In genomic region chr10:71998119-71998839, GRCh38 we compare ENCODE assay signal across 11 cellular contexts. TPM values are rescaled to one million over a fixed set of nuclear protein-coding genes. Genes with fewer than 3 reads are reported as not detected.
DNase-seq lines count a peak whose midpoint lies in the region; FAIRE-seq and TF ChIP-seq lines count a peak whose summit lies in the region.
"Had no signal": no experiment of that assay in that cellular context is flagged by ENCODE, and none has a peak within 500 bp of the region (broad histone marks: within the 10 kb centered on the region; RNA-seq: fewer than 3 reads in every experiment).

No MANE protein-coding gene starts in this region.

- DNase-seq in SJSA1 (ENCODE audit: low read depth in 1 of 2, low spot score in 2 of 2) (no peak), fibroblast of lung (ENCODE audit: low read depth in 2 of 2) (no peak), nephron progenitor cell (no peak), tibial nerve (ENCODE audit: low spot score in 2 of 2) (no peak), NCI-H1436 (lab: John Stamatoyannopoulos, UW) (no peak), urothelium cell line (ENCODE audit: low spot score) (no peak), NCI-H187 treated with DMSO at 0.1 percent for 48 hours (lab: John Stamatoyannopoulos, UW) (no peak)
- DNase-seq in activated CD4-positive, CD25-positive, alpha-beta regulatory T cell treated with anti-CD3 and anti-CD28 coated beads, Interleukin-2, amount 50 U/mL, for 72 hours = no peak
- DNase-seq: activated CD8-positive, alpha-beta memory T cell treated with anti-CD3 and anti-CD28 coated beads, Interleukin-2, amount 10 ng/mL, durations not matched to agents 7 days and 5 days; DND-41 had no signal

- 52 to 54% methylated on average over 9 to 14 of the region's 14 CpGs for WGBS in tibial nerve, 2 donors

- no peaks in the 10 kb centered on the region for H3K27me3 ChIP-seq in SJSA1 (replicated peaks)
- no peaks in the 10 kb centered on the region for H3K27me3 ChIP-seq in fibroblast of lung (ENCODE audit: control insufficient read depth, insufficient read depth, low read length)
- H3K27me3 ChIP-seq in tibial nerve = no peaks in the 10 kb centered on the region

- peak in 1 of 2 donors; percentile 15 for TF ChIP-seq EP300 in tibial nerve (IDR thresholded peaks at IDR 0.05)

- H3K9me3 Mint-ChIP-seq in nephron progenitor cell = peaks cover 3% of the 10 kb centered on the region
- H3K9me3 Mint-ChIP-seq: central memory CD8-positive, alpha-beta T cell had no signal

- no peak overlapping the region for H3K9ac ChIP-seq in fibroblast of lung (ENCODE audit: insufficient read depth, low read length)

- H3K9me3 ChIP-seq in SJSA1 (replicated peaks) (no peaks in the 10 kb centered on the region), fibroblast of lung (ENCODE audit: control insufficient read depth, insufficient read depth, low read depth, low read length) (no peaks in the 10 kb centered on the region), tibial nerve (no peaks in the 10 kb centered on the region)

- H3K4me3 ChIP-seq in SJSA1 (no peak overlapping the region), fibroblast of lung (replicated peaks in 1 of 4; ENCODE audit: control extremely low read depth in 1 of 4, insufficient read depth in 1 of 4, low read depth in 3 of 4, low read length in 4 of 4) (no peak overlapping the region), tibial nerve (no peak overlapping the region)

- H3K4me2 ChIP-seq in fibroblast of lung (ENCODE audit: extremely low read depth, insufficient read depth, low read length) = peak overlapping the region; percentile 13

- FAIRE-seq in urothelium cell line (lab: Jason Lieb, UNC) = no peak

- TF ChIP-seq POLR2A in tibial nerve (IDR thresholded peaks at IDR 0.05) = no peak

- peaks cover 6% of the 10 kb centered on the region for H3K36me3 Mint-ChIP-seq in nephron progenitor cell (ENCODE audit: low read depth)
- H3K36me3 Mint-ChIP-seq: activated CD8-positive, alpha-beta memory T cell treated with anti-CD3 and anti-CD28 coated beads, Interleukin-2, amount 10 ng/mL, durations not matched to agents 7 days and 5 days had no signal

- H3K27ac Mint-ChIP-seq in nephron progenitor cell = peak overlapping the region; percentile 94
- H3K27ac Mint-ChIP-seq: activated CD8-positive, alpha-beta memory T cell treated with anti-CD3 and anti-CD28 coated beads, Interleukin-2, amount 10 ng/mL, durations not matched to agents 7 days and 5 days had no signal

- H3K4me1 Mint-ChIP-seq in nephron progenitor cell = peaks cover 42% of the 10 kb centered on the region
- H3K4me1 Mint-ChIP-seq: activated CD8-positive, alpha-beta memory T cell treated with anti-CD3 and anti-CD28 coated beads, Interleukin-2, amount 10 ng/mL, durations not matched to agents 7 days and 5 days had no signal

- no peak overlapping the region for H3K4me3 Mint-ChIP-seq in nephron progenitor cell
- H3K4me3 Mint-ChIP-seq: activated CD8-positive, alpha-beta memory T cell treated with anti-CD3 and anti-CD28 coated beads, Interleukin-2, amount 10 ng/mL, durations not matched to agents 7 days and 5 days; central memory CD8-positive, alpha-beta T cell had no signal

- H3K36me3 ChIP-seq in SJSA1 (peaks cover 3% of the 10 kb centered on the region; the same call in 1 of the 2 replicates), fibroblast of lung (ENCODE audit: control insufficient read depth, insufficient read depth, low read length) (no peaks in the 10 kb centered on the region), tibial nerve (no peaks in the 10 kb centered on the region)

- peaks cover 7% of the 10 kb centered on the region for H3K27me3 Mint-ChIP-seq in nephron progenitor cell (ENCODE audit: low read depth, poor library complexity)

- peaks cover 6% of the 10 kb centered on the region for H3K79me2 ChIP-seq in fibroblast of lung (ENCODE audit: control insufficient read depth, insufficient read depth, low read length)

- H4K20me1 ChIP-seq in fibroblast of lung (ENCODE audit: control insufficient read depth, extremely low read depth, insufficient read depth, low read length) = no peaks in the 10 kb centered on the region

- no peak overlapping the region for H2AFZ ChIP-seq in fibroblast of lung (ENCODE audit: low read length)

- H3K4me1 ChIP-seq in SJSA1 (replicated peaks) (peaks cover 46% of the 10 kb centered on the region), fibroblast of lung (ENCODE audit: control insufficient read depth, extremely low read depth, insufficient read depth, low read length) (peaks cover 24% of the 10 kb centered on the region), tibial nerve (peaks cover 0 to 92% (median 61%) of the 10 kb centered on the region in 4 donors)

- peak overlapping the region; percentile 14 for H3K27ac ChIP-seq in SJSA1
- peak overlapping the region; percentile 79 for H3K27ac ChIP-seq in fibroblast of lung (ENCODE audit: insufficient read depth, low read length)
- H3K27ac ChIP-seq in tibial nerve = peak overlapping the region; percentile 39 to 80 (median 72)

- TF ChIP-seq CTCF in fibroblast of lung (conservative IDR thresholded peaks at IDR 0.05 in 1 of 2, IDR thresholded peaks at IDR 0.05 in 1 of 2; ENCODE audit: low read depth in 1 of 2, low read length in 2 of 2) (no peak), nephron progenitor cell (IDR thresholded peaks at IDR 0.05) (no peak), tibial nerve (IDR thresholded peaks at IDR 0.05) (no peak)

RNA-seq across cellular contexts. Expression of gene CHST3, which starts 34.1 kb away (rescaled TPM):
- total RNA-seq in SJSA1 (2014; rRNA removed; shearing (Covaris generic)) = 15.8 and 27.4 TPM in 2 replicates
- 24.1 and 29.9 TPM in 2 replicates for total RNA-seq in fibroblast of lung
- 8.1 and 9.1 TPM in 2 replicates for polyA plus RNA-seq in fibroblast of lung
- polyA plus RNA-seq in fibroblast of lung (2012) = 9.1 and 11.8 TPM in 2 replicates
- 15.8 and 16.8 TPM in 2 replicates for polyA minus RNA-seq in fibroblast of lung (ENCODE audit: low replicate concordance)
- 10 to 100 TPM; 41.2 to 56.4 (median 47.4) TPM for total RNA-seq in tibial nerve

Comparison
In these comparisons a context has a peak if more than half of its experiments do, and no peak if none do; other contexts are left out.
1. H3K27ac ChIP-seq: peak in every context shown above with its lines; median percentile 79 in fibroblast of lung; 72 in tibial nerve; 14 in SJSA1.